Comparison of ENCODE assay signal across 18 cellular contexts in genomic region chr7:73638921-73639320, GRCh38. TPM values are rescaled to one million over a fixed set of nuclear protein-coding genes. Genes with fewer than 3 reads are reported as not detected.
"Had no signal": no experiment of that assay in that cellular context is flagged by ENCODE, and none has a peak within 500 bp of the region (broad histone marks: within the 10 kb centered on the region; RNA-seq: fewer than 3 reads in every experiment).

No MANE protein-coding gene starts in this region.

- DNase-seq: colonic mucosa; effector CD4-positive, alpha-beta T cell; endodermal cell; erythroblast; foreskin melanocyte; head of caudate nucleus; left colon; left ventricle myocardium superior; mesenchymal stem cell; midbrain; sigmoid colon; stimulated activated naive CD4-positive, alpha-beta T cell; stomach; substantia nigra; transverse colon had no signal

- ATAC-seq: left colon, left ventricle myocardium superior had no signal

- H3K27ac Mint-ChIP-seq: endodermal cell had no signal

- H3K4me3 Mint-ChIP-seq: endodermal cell had no signal

RNA-seq across cellular contexts. Expression of gene MLXIPL, which starts 14.6 kb away (rescaled TPM):
- total RNA-seq: dermis microvascular lymphatic vessel endothelial cell, endothelial cell of umbilical vein, pulmonary artery endothelial cell had no signal
